Comparison of ENCODE assay signal across 8 cellular contexts in genomic region chr5:132466453-132467291, GRCh38. TPM values are rescaled to one million over a fixed set of nuclear protein-coding genes. Genes with fewer than 3 reads are reported as not detected.
DNase-seq lines count a peak whose midpoint lies in the region; ATAC-seq lines count a peak whose summit lies in the region.

No MANE protein-coding gene starts in this region.

- peaks cover 64 to 78% (median 74%) of the 10 kb centered on the region in 3 donors for H3K4me1 Mint-ChIP-seq in IgD-negative memory B cell
- peaks cover 98% of the 10 kb centered on the region for H3K4me1 Mint-ChIP-seq in activated CD8-positive, alpha-beta memory T cell treated with anti-CD3 and anti-CD28 coated beads, Interleukin-2, amount 10 ng/mL, durations not matched to agents 7 days and 5 days
- H3K4me1 Mint-ChIP-seq in stimulated activated memory B cell treated with anti-CD40 and anti-IgM and Interleukin-4, amounts not matched to agents 10 μg/mL and 1 μg/mL and 100 μg/mL, for 72 hours, result peaks cover 81% of the 10 kb centered on the region

- no peaks in the 10 kb centered on the region for H3K36me3 Mint-ChIP-seq in IgD-negative memory B cell
- H3K36me3 Mint-ChIP-seq in activated CD8-positive, alpha-beta memory T cell treated with anti-CD3 and anti-CD28 coated beads, Interleukin-2, amount 10 ng/mL, durations not matched to agents 7 days and 5 days, result peaks cover 39% of the 10 kb centered on the region
- peaks cover 5% of the 10 kb centered on the region for H3K36me3 Mint-ChIP-seq in stimulated activated memory B cell treated with anti-CD40 and anti-IgM and Interleukin-4, amounts not matched to agents 10 μg/mL and 1 μg/mL and 100 μg/mL, for 72 hours

- CTCF ChIA-PET in activated CD8-positive, alpha-beta memory T cell treated with anti-CD3 and anti-CD28 coated beads, Interleukin-2, amount 10 ng/mL, durations not matched to agents 7 days and 5 days (lab: Charles Lee), result interaction anchor here (0.5 to 5.5 kb wide), 23 partner anchors 10 to 385 kb away, joined by 3 to 103 read pairs (median 6); partner anchors contain the start of gene IRF1

- DNase-seq in GM04503 (ENCODE audit: low read depth), result peak; percentile 58
- DNase-seq in activated CD8-positive, alpha-beta memory T cell treated with anti-CD3 and anti-CD28 coated beads, Interleukin-2, amount 10 ng/mL, durations not matched to agents 7 days and 5 days, result peak; percentile 93
- peak; percentile 74 for DNase-seq in foreskin melanocyte
- no peak for DNase-seq in NCI-H446 treated with DMSO at 0.1 percent for 48 hours (lab: John Stamatoyannopoulos, UW)
- DNase-seq in NCI-H82 (lab: John Stamatoyannopoulos, UW), result no peak

- H3K27ac Mint-ChIP-seq in IgD-negative memory B cell, result peak overlapping the region; percentile 39 to 88 (median 76)
- H3K27ac Mint-ChIP-seq in activated CD8-positive, alpha-beta memory T cell treated with anti-CD3 and anti-CD28 coated beads, Interleukin-2, amount 10 ng/mL, durations not matched to agents 7 days and 5 days, result peak overlapping the region; percentile 86
- H3K27ac Mint-ChIP-seq in stimulated activated memory B cell treated with anti-CD40 and anti-IgM and Interleukin-4, amounts not matched to agents 10 μg/mL and 1 μg/mL and 100 μg/mL, for 72 hours, result peak overlapping the region; percentile 69

- ATAC-seq in GM21423 (IDR thresholded peaks at IDR 0.05; ENCODE audit: unreplicated experiment), result peak; percentile 52
- ATAC-seq in activated CD8-positive, alpha-beta memory T cell treated with anti-CD3 and anti-CD28 coated beads, Interleukin-2, amount 10 ng/mL, durations not matched to agents 7 days and 5 days, result peak; percentile 77
- ATAC-seq in stimulated activated memory B cell treated with anti-CD40 and anti-IgM and Interleukin-4, amounts not matched to agents 10 μg/mL and 1 μg/mL and 100 μg/mL, for 72 hours, result peak; percentile 77

- no peaks in the 10 kb centered on the region for H3K9me3 Mint-ChIP-seq in IgD-negative memory B cell
- H3K9me3 Mint-ChIP-seq in activated CD8-positive, alpha-beta memory T cell treated with anti-CD3 and anti-CD28 coated beads, Interleukin-2, amount 10 ng/mL, durations not matched to agents 7 days and 5 days (ENCODE audit: low read depth), result no peaks in the 10 kb centered on the region
- H3K9me3 Mint-ChIP-seq in stimulated activated memory B cell treated with anti-CD40 and anti-IgM and Interleukin-4, amounts not matched to agents 10 μg/mL and 1 μg/mL and 100 μg/mL, for 72 hours, result no peaks in the 10 kb centered on the region

- peak overlapping the region; percentile 31 to 93 (median 73) for H3K4me3 Mint-ChIP-seq in IgD-negative memory B cell
- peak overlapping the region; percentile 59 for H3K4me3 Mint-ChIP-seq in activated CD8-positive, alpha-beta memory T cell treated with anti-CD3 and anti-CD28 coated beads, Interleukin-2, amount 10 ng/mL, durations not matched to agents 7 days and 5 days
- peak overlapping the region; percentile 30 for H3K4me3 Mint-ChIP-seq in stimulated activated memory B cell treated with anti-CD40 and anti-IgM and Interleukin-4, amounts not matched to agents 10 μg/mL and 1 μg/mL and 100 μg/mL, for 72 hours

- H3K27me3 Mint-ChIP-seq in IgD-negative memory B cell, result no peaks in the 10 kb centered on the region
- H3K27me3 Mint-ChIP-seq in activated CD8-positive, alpha-beta memory T cell treated with anti-CD3 and anti-CD28 coated beads, Interleukin-2, amount 10 ng/mL, durations not matched to agents 7 days and 5 days, result no peaks in the 10 kb centered on the region
- H3K27me3 Mint-ChIP-seq in stimulated activated memory B cell treated with anti-CD40 and anti-IgM and Interleukin-4, amounts not matched to agents 10 μg/mL and 1 μg/mL and 100 μg/mL, for 72 hours, result no peaks in the 10 kb centered on the region

RNA-seq across cellular contexts. Expression of gene IRF1, which starts 23.9 kb away (rescaled TPM):
- polyA plus RNA-seq in IgD-negative memory B cell, result 207 TPM
- 100 to 1,000 TPM; 205 to 223 TPM for total RNA-seq in activated CD8-positive, alpha-beta memory T cell treated with anti-CD3 and anti-CD28 coated beads, Interleukin-2, amount 10 ng/mL, durations not matched to agents 7 days and 5 days

Comparison
In these comparisons a context has a peak if more than half of its experiments do, and no peak if none do; other contexts are left out.
1. DNase-seq: peak in GM04503 (single experiment), activated CD8-positive, alpha-beta memory T cell treated with anti-CD3 and anti-CD28 coated beads, Interleukin-2, amount 10 ng/mL, durations not matched to agents 7 days and 5 days (single experiment) and foreskin melanocyte (single experiment); none in NCI-H446 treated with DMSO at 0.1 percent for 48 hours (single experiment) and NCI-H82 (single experiment).
2. Peak in every context shown above with its lines, with median percentiles within 50 percentile points of each other: ATAC-seq, H3K27ac Mint-ChIP-seq and H3K4me3 Mint-ChIP-seq.